ENCODE assay signal across 32 cellular contexts in the genomic region with DNA sequence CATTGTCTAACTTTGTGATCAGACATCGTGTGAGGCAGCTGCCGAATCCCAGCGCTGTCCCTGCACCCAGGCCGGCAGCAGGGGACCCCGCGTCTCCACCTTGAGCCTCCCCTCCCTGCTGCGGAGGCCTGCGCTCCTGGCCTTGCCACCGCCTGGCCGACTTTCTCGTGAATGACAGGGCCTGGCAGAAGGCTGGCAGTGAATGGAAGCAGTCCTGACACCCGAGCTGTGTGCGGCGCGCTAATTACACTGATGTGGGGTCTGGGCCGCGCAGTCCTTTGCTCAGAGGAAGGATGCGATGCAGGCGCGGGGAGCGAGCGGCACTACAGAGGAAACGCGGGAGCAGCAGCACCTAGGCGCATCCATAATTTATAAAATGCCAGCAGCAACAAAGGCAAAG. TPM values are rescaled to one million over a fixed set of nuclear protein-coding genes. Genes with fewer than 3 reads are reported as not detected.
"Had no signal": no experiment of that assay in that cellular context is flagged by ENCODE, and none has a peak within 500 bp of the region (broad histone marks: within the 10 kb centered on the region; RNA-seq: fewer than 3 reads in every experiment).

No MANE protein-coding gene starts in this region.

- H3K27ac ChIP-seq: colonic mucosa, epithelial cell of prostate, gastrocnemius medialis, heart left ventricle, hepatocyte, lower lobe of right lung, pancreas, suprapubic skin, thyroid gland, vagina had no signal

- H3K4me3 Mint-ChIP-seq: dendritic cell treated with granulocyte-macrophage colony-stimulating factor and Interleukin-4, amounts not matched to agents 40 ng/mL and 50 ng/mL, for 4 days; endodermal cell; naive thymus-derived CD8-positive, alpha-beta T cell; nephron progenitor cell; stimulated activated naive CD8-positive, alpha-beta T cell treated with anti-CD3 and anti-CD28 coated beads, Interleukin-15, amount 100 ng/mL, for 72 hours had no signal

- H3K4me1 Mint-ChIP-seq: endodermal cell; naive thymus-derived CD8-positive, alpha-beta T cell; nephron progenitor cell; stimulated activated naive CD8-positive, alpha-beta T cell treated with anti-CD3 and anti-CD28 coated beads, Interleukin-15, amount 100 ng/mL, for 72 hours had no signal

- H3K27me3 ChIP-seq: colonic mucosa, hepatocyte, pancreas, thyroid gland, vagina had no signal

- DNase-seq: colonic mucosa; effector CD8-positive, alpha-beta T cell; endodermal cell; foreskin fibroblast; gastrocnemius medialis; heart left ventricle; islet precursor cell; kidney glomerular epithelial cell; left colon; left ventricle myocardium superior; lower lobe of right lung; naive thymus-derived CD8-positive, alpha-beta T cell; nephron progenitor cell; occipital lobe; stimulated activated CD4-positive, alpha-beta T cell treated with anti-CD3 and anti-CD28 coated beads, Interleukin-12 subunit alpha, Interleukin-12 subunit beta, amount 100 ng/mL, for 4 hours; stimulated activated CD4-positive, alpha-beta T cell treated with anti-CD3 and anti-CD28 coated beads, Interleukin-1b, Interleukin-23, amount 100 ng/mL, for 48 hours; stimulated activated CD4-positive, alpha-beta T cell treated with anti-CD3 and anti-CD28 coated beads, Interleukin-4, amount 100 ng/mL, for 1 hour; stimulated activated CD8-positive, alpha-beta memory T cell treated with anti-CD3 and anti-CD28 coated beads, Interleukin-4, amount 100 ng/mL, for 48 hours; stimulated activated naive CD4-positive, alpha-beta T cell; stimulated activated naive CD8-positive, alpha-beta T cell treated with anti-CD3 and anti-CD28 coated beads, Interleukin-15, amount 100 ng/mL, for 72 hours; thyroid gland; trophoblast cell had no signal

- H3K9me3 ChIP-seq: colonic mucosa, gastrocnemius medialis, lower lobe of right lung, pancreas, suprapubic skin, thyroid gland, vagina had no signal

- H3K4me1 ChIP-seq: colonic mucosa, gastrocnemius medialis, heart left ventricle, lower lobe of right lung, pancreas, suprapubic skin, thyroid gland, vagina had no signal

- H3K36me3 ChIP-seq: colonic mucosa, gastrocnemius medialis, heart left ventricle, lower lobe of right lung, pancreas, suprapubic skin, thyroid gland, vagina had no signal

- H3K27ac Mint-ChIP-seq: dendritic cell treated with granulocyte-macrophage colony-stimulating factor and Interleukin-4, amounts not matched to agents 40 ng/mL and 50 ng/mL, for 4 days; endodermal cell; nephron progenitor cell had no signal

- H3K9me3 Mint-ChIP-seq: dendritic cell treated with granulocyte-macrophage colony-stimulating factor and Interleukin-4, amounts not matched to agents 40 ng/mL and 50 ng/mL, for 4 days; endodermal cell; nephron progenitor cell; stimulated activated naive CD8-positive, alpha-beta T cell treated with anti-CD3 and anti-CD28 coated beads, Interleukin-15, amount 100 ng/mL, for 72 hours had no signal

- H3K4me3 ChIP-seq: colonic mucosa, gastrocnemius medialis, heart left ventricle, hepatocyte, lower lobe of right lung, pancreas, smooth muscle cell, suprapubic skin, thyroid gland, vagina had no signal

- ATAC-seq: esophagus mucosa; gastrocnemius medialis; heart left ventricle; left colon; left ventricle myocardium superior; lower lobe of right lung; naive thymus-derived CD8-positive, alpha-beta T cell; pancreas; sciatic nerve; stimulated activated naive CD8-positive, alpha-beta T cell treated with anti-CD3 and anti-CD28 coated beads, Interleukin-15, amount 100 ng/mL, for 72 hours had no signal

RNA-seq across cellular contexts. Expression of gene POU4F3, which starts 40.3 kb away (rescaled TPM):
- total RNA-seq: colonic mucosa, esophagus mucosa, gastrocnemius medialis, hepatocyte, left colon, left ventricle myocardium superior, lower lobe of right lung, mesenteric fat pad, occipital lobe, pancreas, sciatic nerve, smooth muscle cell, thyroid gland, vagina had no signal
- polyA plus RNA-seq: hepatocyte, pancreas, smooth muscle cell had no signal
